ENCODE assay signal across 17 cellular contexts in the genomic region with DNA sequence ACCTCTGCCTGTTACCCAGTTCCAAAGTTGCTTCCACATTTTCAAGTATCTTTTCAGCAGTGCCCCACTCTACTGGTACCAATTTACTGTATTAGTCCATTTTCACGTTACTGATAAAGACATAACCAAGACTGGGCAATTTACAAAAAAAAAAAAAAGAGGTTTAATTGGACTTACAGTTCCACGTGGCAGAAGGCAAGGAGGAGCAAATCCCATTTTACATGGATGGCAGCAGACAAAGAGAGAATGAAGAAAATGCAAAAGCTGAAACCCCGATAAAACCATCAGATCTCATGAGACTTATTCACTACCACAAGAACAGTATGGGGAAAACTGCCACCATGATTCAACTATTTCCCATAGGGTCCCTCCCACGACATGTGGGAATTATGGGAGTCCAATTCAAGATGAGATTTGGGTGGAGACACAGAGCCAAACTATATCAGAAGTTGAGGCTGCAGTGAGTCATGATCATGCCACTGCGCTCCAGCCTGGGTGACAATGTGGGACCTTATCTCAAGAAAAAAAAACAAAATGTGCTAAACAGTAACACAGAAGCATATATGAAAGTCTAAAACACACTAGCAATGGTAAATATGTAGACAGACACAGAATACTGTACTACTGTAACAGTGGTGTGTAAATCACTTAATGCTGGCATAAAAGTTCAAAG.
A peak's percentile ranks its signal among the peaks of the same experiment; 100 is the strongest.
DNase-seq lines count a peak whose midpoint lies in the region; ATAC-seq, FAIRE-seq and TF ChIP-seq lines count a peak whose summit lies in the region.
"Had no signal": no experiment of that assay in that cellular context is flagged by ENCODE, and none has a peak within 500 bp of the region (broad histone marks: within the 10 kb centered on the region; RNA-seq: fewer than 3 reads in every experiment).

No MANE protein-coding gene starts in this region.

- POLR2A ChIA-PET in PC-9 (lab: Charles Lee; ENCODE audit: unreplicated experiment), result no interaction called here
- POLR2A ChIA-PET in K562 (lab: Yijun Ruan, JAX), result no interaction called here
- POLR2A ChIA-PET in activated CD8-positive, alpha-beta T cell treated with anti-CD3 and anti-CD28 coated beads, Interleukin-2, amount 10 ng/mL, durations not matched to agents 7 days and 5 days (lab: Charles Lee), result no interaction called here

- no peak overlapping the region for H3K27ac Mint-ChIP-seq in activated CD8-positive, alpha-beta T cell treated with anti-CD3 and anti-CD28 coated beads, Interleukin-2, amount 10 ng/mL, durations not matched to agents 7 days and 5 days
- H3K27ac Mint-ChIP-seq: CD4-positive, alpha-beta memory T cell had no signal

- WGBS in K562 (ENCODE audit: insufficient coverage, low coverage, missing lambda C conversion rate), result 26% methylated on average over 5 of the region's 5 CpGs

- H3K4me3 ChIP-seq in PC-9 (no peak overlapping the region), K562 (no peak overlapping the region), fibroblast of pulmonary artery (replicated peaks; ENCODE audit: low read depth, low read length) (no peak overlapping the region), kidney (ENCODE audit: low read length in 2 of 2) (no peak overlapping the region)
- H3K4me3 ChIP-seq: GM23248 had no signal

- H3K4me2 ChIP-seq in PC-9, result no peak overlapping the region
- H3K4me2 ChIP-seq in K562 (ENCODE audit: insufficient read depth, low read length), result peak overlapping the region; percentile 17; the same call in 1 of the 2 replicates

- no peak overlapping the region for H3K9ac ChIP-seq in K562 (ENCODE audit: insufficient read depth in 1 of 2, low read depth in 2 of 2, low read length in 2 of 2)
- H3K9ac ChIP-seq in kidney (ENCODE audit: low read length in 2 of 2), result no peak overlapping the region
- H3K9ac ChIP-seq: GM23248 had no signal

- H3K36me3 ChIP-seq in PC-9 (ENCODE audit: low read depth) (no peaks in the 10 kb centered on the region), K562 (ENCODE audit: control insufficient read depth, insufficient read depth, low read length) (no peaks in the 10 kb centered on the region), kidney (ENCODE audit: control insufficient read depth in 1 of 2, insufficient read depth in 2 of 2, low read length in 2 of 2) (no peaks in the 10 kb centered on the region)

- no peak overlapping the region for H3K4me3 Mint-ChIP-seq in activated CD8-positive, alpha-beta T cell treated with anti-CD3 and anti-CD28 coated beads, Interleukin-2, amount 10 ng/mL, durations not matched to agents 7 days and 5 days
- H3K4me3 Mint-ChIP-seq: CD4-positive, alpha-beta memory T cell had no signal

- CTCF ChIA-PET in PC-9 (lab: Charles Lee), result no interaction called here
- CTCF ChIA-PET in K562 (lab: Yijun Ruan, JAX; ENCODE audit: low intra/inter-chr PET ratio), result no interaction called here
- CTCF ChIA-PET in activated CD8-positive, alpha-beta T cell treated with anti-CD3 and anti-CD28 coated beads, Interleukin-2, amount 10 ng/mL, durations not matched to agents 7 days and 5 days (lab: Charles Lee), result no interaction called here

- no peaks in the 10 kb centered on the region for H3K36me3 Mint-ChIP-seq in activated CD8-positive, alpha-beta T cell treated with anti-CD3 and anti-CD28 coated beads, Interleukin-2, amount 10 ng/mL, durations not matched to agents 7 days and 5 days (ENCODE audit: low read depth)
- H3K36me3 Mint-ChIP-seq: CD4-positive, alpha-beta memory T cell had no signal

- no peaks in the 10 kb centered on the region for H4K20me1 ChIP-seq in PC-9 (ENCODE audit: insufficient read depth)
- no peaks in the 10 kb centered on the region for H4K20me1 ChIP-seq in K562 (replicated peaks; ENCODE audit: control insufficient read depth, insufficient read depth, low read length)

- H3K9me2 ChIP-seq in PC-9 (ENCODE audit: insufficient read depth), result no peaks in the 10 kb centered on the region

- H3K9me1 ChIP-seq in K562 (ENCODE audit: control insufficient read depth, insufficient read depth, low read length), result no peaks in the 10 kb centered on the region

- BruUV-seq in PC-9 (replicated peaks; lab: Mats Ljungman, UMichigan) (no TSS peak), K562 (replicated peaks; lab: Mats Ljungman, UMichigan) (no TSS peak)

- TF ChIP-seq RAD21 in K562 (CRISPR knock-in tag; conservative IDR thresholded peaks at IDR 0.05 in 1 of 2, IDR thresholded peaks at IDR 0.05 in 1 of 2), result no peak

- H3K27ac ChIP-seq in PC-9 (no peak overlapping the region), K562 (ENCODE audit: extremely low read depth, low read depth, low read length) (peak overlapping the region; percentile 53), kidney (ENCODE audit: low read depth in 2 of 2, low read length in 2 of 2) (no peak overlapping the region)
- H3K27ac ChIP-seq: GM23248 had no signal

- H3K4me1 Mint-ChIP-seq in activated CD8-positive, alpha-beta T cell treated with anti-CD3 and anti-CD28 coated beads, Interleukin-2, amount 10 ng/mL, durations not matched to agents 7 days and 5 days (ENCODE audit: low read depth), result no peaks in the 10 kb centered on the region
- H3K4me1 Mint-ChIP-seq: CD4-positive, alpha-beta memory T cell had no signal

- in situ Hi-C loops in K562 (cut with MboI), result no loop called here

- FAIRE-seq in K562 (lab: Jason Lieb, UNC), result peak; percentile 75
- FAIRE-seq in kidney (lab: Jason Lieb, UNC), result no peak
- FAIRE-seq: G401.6, GM12892, H1 had no signal

- DNase-seq in PC-9 (no peak), K562 (ENCODE audit: extremely low read depth in 1 of 4, low spot score in 3 of 4) (peak in 1 of 4 experiments; percentile 36), fibroblast of pulmonary artery (ENCODE audit: low read depth) (peak; percentile 3), kidney (no peak)
- DNase-seq in activated naive CD4-positive, alpha-beta T cell treated with anti-CD3 and anti-CD28 coated beads, Interleukin-2, amount 50 U/mL, for 16 hours, result no peak
- DNase-seq in activated CD8-positive, alpha-beta T cell treated with anti-CD3 and anti-CD28 coated beads, Interleukin-2, amount 10 ng/mL, durations not matched to agents 7 days and 5 days, result no peak
- DNase-seq: C1 segment of cervical spinal cord; Caco-2; CD4-positive, alpha-beta memory T cell; DMS153; DND-41; GM23248; H7; HCEC 1CT had no signal

- H3K27me3 ChIP-seq in PC-9 (ENCODE audit: insufficient read depth, low read depth) (no peaks in the 10 kb centered on the region), K562 (ENCODE audit: control insufficient read depth in 2 of 2, insufficient read depth in 2 of 2, low read length in 2 of 2) (no peaks in the 10 kb centered on the region)

- no peaks in the 10 kb centered on the region for H3K9me3 Mint-ChIP-seq in activated CD8-positive, alpha-beta T cell treated with anti-CD3 and anti-CD28 coated beads, Interleukin-2, amount 10 ng/mL, durations not matched to agents 7 days and 5 days (ENCODE audit: insufficient read depth)

- no peaks in the 10 kb centered on the region for H3F3A ChIP-seq in PC-9 (ENCODE audit: insufficient read depth, low read depth)

- H2AFZ ChIP-seq in PC-9 (0 out of 2 replicates have a peak overlapping the region, but pooled peaks have one; percentile 36), K562 (ENCODE audit: low read depth, low read length) (peak overlapping the region; percentile 73)
- H2AFZ ChIP-seq: GM23248 had no signal

- TF ChIP-seq CTCF in PC-9 (conservative IDR thresholded peaks at IDR 0.05), result no peak
- no peak for TF ChIP-seq CTCF in K562 (IDR thresholded peaks at IDR 0.05 in 2 of 3, conservative IDR thresholded peaks at IDR 0.05 in 1 of 3; ENCODE audit: insufficient read depth in 2 of 3, low read depth in 1 of 3, low read length in 3 of 3)
- no peak for TF ChIP-seq CTCF in fibroblast of pulmonary artery (IDR thresholded peaks at IDR 0.05; ENCODE audit: low read length, missing control alignments)
- no peak for TF ChIP-seq CTCF in kidney (IDR thresholded peaks at IDR 0.05; ENCODE audit: borderline replicate concordance, extremely low read depth, insufficient read depth)

- no peaks in the 10 kb centered on the region for H3K27me3 Mint-ChIP-seq in activated CD8-positive, alpha-beta T cell treated with anti-CD3 and anti-CD28 coated beads, Interleukin-2, amount 10 ng/mL, durations not matched to agents 7 days and 5 days (ENCODE audit: low read depth)

- H3K9me3 ChIP-seq in PC-9 (ENCODE audit: insufficient read depth, low read depth) (peaks cover 4% of the 10 kb centered on the region; the same call in 1 of the 2 replicates), K562 (replicated peaks; ENCODE audit: control insufficient read depth, insufficient read depth, low read depth, low read length) (peaks cover 11% of the 10 kb centered on the region), kidney (ENCODE audit: control insufficient read depth in 1 of 2, low read length in 2 of 2) (peaks cover 0 to 8% of the 10 kb centered on the region in 2 donors)
- H3K9me3 ChIP-seq: Caco-2 had no signal

- no peaks in the 10 kb centered on the region for H3K4me1 ChIP-seq in PC-9 (replicated peaks; ENCODE audit: insufficient read depth)
- H3K4me1 ChIP-seq in K562 (replicated peaks in 1 of 2; ENCODE audit: control insufficient read depth in 2 of 2, insufficient read depth in 2 of 2, low read length in 2 of 2), result peaks cover 0 to 5% of the 10 kb centered on the region in 2 experiments; a peak in 1 of 5 replicates
- H3K4me1 ChIP-seq in kidney (ENCODE audit: control insufficient read depth in 1 of 2, insufficient read depth in 1 of 2, low read depth in 1 of 2, low read length in 2 of 2), result no peaks in the 10 kb centered on the region
- H3K4me1 ChIP-seq: Caco-2 had no signal

- peak; percentile 48; the same call in 2 of the 3 replicates for ATAC-seq in K562
- no peak for ATAC-seq in activated CD8-positive, alpha-beta T cell treated with anti-CD3 and anti-CD28 coated beads, Interleukin-2, amount 10 ng/mL, durations not matched to agents 7 days and 5 days

- TF ChIP-seq POLR2A in K562 (conservative IDR thresholded peaks at IDR 0.05), result no peak

- intact Hi-C loops in PC-9 (cut with micrococcal nuclease; ENCODE audit: unreplicated experiment), result no loop called here
- intact Hi-C loops in K562 (cut with micrococcal nuclease), result no loop called here
- intact Hi-C loops in kidney (cut with DNase I), result no loop called here

- TF ChIP-seq EP300 in K562 (IDR thresholded peaks at IDR 0.05; ENCODE audit: low read length), result no peak

- H3K79me2 ChIP-seq in PC-9 (ENCODE audit: low read depth) (no peaks in the 10 kb centered on the region), K562 (ENCODE audit: control insufficient read depth, insufficient read depth, low read length) (no peaks in the 10 kb centered on the region)

TF ChIP-seq in K562, 482 proteins besides CTCF, POLR2A, EP300 and RAD21 (continues in another document):
- peak; percentile 43 for TF ChIP-seq CBFA2T3 (IDR thresholded peaks at IDR 0.05)
- TF ChIP-seq FOXK2 (conservative IDR thresholded peaks at IDR 0.05 in 1 of 2, IDR thresholded peaks at IDR 0.05 in 1 of 2; ENCODE audit: low read depth in 2 of 2), result no peak
